In the genomic region with DNA sequence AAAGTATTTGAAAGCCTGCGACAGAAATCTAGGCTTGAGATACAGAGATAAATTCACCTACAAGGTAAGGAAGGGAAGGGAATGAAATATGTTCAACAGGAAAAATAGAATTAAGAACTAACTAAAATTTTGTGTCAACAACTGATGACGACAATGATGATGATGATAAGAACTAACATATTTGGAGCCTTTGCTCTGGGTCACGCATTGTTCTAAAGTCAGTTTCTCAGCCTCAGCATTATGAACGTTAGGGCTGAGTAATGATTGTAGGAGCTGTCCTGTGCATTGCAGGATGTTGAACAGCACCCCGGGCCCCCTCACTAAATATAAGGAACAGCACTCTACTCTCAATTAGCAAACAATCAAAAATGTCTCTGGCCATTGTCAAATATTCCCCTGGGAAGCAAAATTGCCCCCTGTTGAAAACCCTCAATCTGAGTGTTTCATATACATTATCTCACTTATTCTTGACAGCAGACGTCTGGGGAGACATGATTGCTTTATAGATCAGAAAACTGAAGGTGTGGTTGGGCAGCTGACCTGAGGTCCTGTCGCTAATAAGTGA, we compare ENCODE assay signal across 25 cellular contexts.
"Had no signal": no experiment of that assay in that cellular context is flagged by ENCODE, and none has a peak within 500 bp of the region (broad histone marks: within the 10 kb centered on the region; RNA-seq: fewer than 3 reads in every experiment).

No MANE protein-coding gene starts in this region.

- H2AFZ ChIP-seq: hepatocyte, neural progenitor cell had no signal

- H3K36me3 Mint-ChIP-seq: neural progenitor cell; stimulated activated naive B cell treated with anti-CD40 and anti-IgM and Interleukin-4, amounts not matched to agents 10 μg/mL and 1 μg/mL and 100 μg/mL, for 72 hours had no signal

- H3K27ac ChIP-seq: coronary artery, foreskin keratinocyte, hepatocyte, neural progenitor cell, ovary, spleen, stomach, thoracic aorta, transverse colon had no signal

- H3K9ac ChIP-seq: neural progenitor cell had no signal

- H3K36me3 ChIP-seq: neural progenitor cell, ovary, spleen, stomach, thoracic aorta, transverse colon had no signal

- H3K4me3 Mint-ChIP-seq: endodermal cell; naive thymus-derived CD8-positive, alpha-beta T cell; neural progenitor cell; stimulated activated naive B cell treated with anti-CD40 and anti-IgM and Interleukin-4, amounts not matched to agents 10 μg/mL and 1 μg/mL and 100 μg/mL, for 72 hours had no signal

- H3K27ac Mint-ChIP-seq: endodermal cell; naive thymus-derived CD8-positive, alpha-beta T cell; neural progenitor cell; progenitor cell of endocrine pancreas; stimulated activated naive B cell treated with anti-CD40 and anti-IgM and Interleukin-4, amounts not matched to agents 10 μg/mL and 1 μg/mL and 100 μg/mL, for 72 hours had no signal

- FAIRE-seq: endothelial cell of umbilical vein, kidney had no signal

- H3K4me1 ChIP-seq: foreskin keratinocyte, neural progenitor cell, spleen, stomach, transverse colon had no signal

- H3K4me1 Mint-ChIP-seq: endodermal cell; naive thymus-derived CD8-positive, alpha-beta T cell; neural progenitor cell; stimulated activated naive B cell treated with anti-CD40 and anti-IgM and Interleukin-4, amounts not matched to agents 10 μg/mL and 1 μg/mL and 100 μg/mL, for 72 hours had no signal

- DNase-seq: effector CD4-positive, alpha-beta T cell; endodermal cell; erythroblast; foreskin keratinocyte; kidney; left cardiac atrium; mucosa of descending colon; naive thymus-derived CD8-positive, alpha-beta T cell; nucleus accumbens; ovary; spleen; stimulated activated CD4-positive, alpha-beta T cell treated with anti-CD3 and anti-CD28 coated beads, Interleukin-15, amount 100 ng/mL, for 24 hours; stimulated activated CD4-positive, alpha-beta T cell treated with anti-CD3 and anti-CD28 coated beads, Interleukin-1b, Interleukin-23, amount 100 ng/mL, for 48 hours; stimulated activated CD4-positive, alpha-beta T cell treated with anti-CD3 and anti-CD28 coated beads, Interleukin-4, amount 100 ng/mL, for 24 hours; stimulated activated naive B cell treated with anti-CD40 and anti-IgM and Interleukin-4, amounts not matched to agents 10 μg/mL and 1 μg/mL and 100 μg/mL, for 72 hours; stomach; substantia nigra; transverse colon had no signal

- ATAC-seq: foreskin keratinocyte; left cardiac atrium; mucosa of descending colon; naive thymus-derived CD8-positive, alpha-beta T cell; sciatic nerve; stimulated activated naive B cell treated with anti-CD40 and anti-IgM and Interleukin-4, amounts not matched to agents 10 μg/mL and 1 μg/mL and 100 μg/mL, for 72 hours had no signal

- H3K4me2 ChIP-seq: hepatocyte, neural progenitor cell had no signal

- H3K9me3 ChIP-seq: mucosa of descending colon, ovary had no signal

- H3K79me2 ChIP-seq: hepatocyte had no signal

- H3K27me3 ChIP-seq: foreskin keratinocyte, hepatocyte, ovary, stomach, transverse colon had no signal

- H3K4me3 ChIP-seq: coronary artery, hepatocyte, mucosa of descending colon, neural progenitor cell, ovary, spleen, stomach, thoracic aorta, transverse colon had no signal
